Comparison of ENCODE assay signal across 1 cellular context in genomic region chr4:117429506-117429905, GRCh38.
TF ChIP-seq lines count a peak whose summit lies in the region.

No MANE protein-coding gene starts in this region.

TF ChIP-seq in H1, 55 proteins besides CTCF, POLR2A, EP300 and RAD21:
- TF ChIP-seq MAX (IDR thresholded peaks at IDR 0.05): no peak
- TF ChIP-seq ATF2 (IDR thresholded peaks at IDR 0.05; ENCODE audit: low read length): no peak
- TF ChIP-seq POLR2AphosphoS5 (IDR thresholded peaks at IDR 0.05; ENCODE audit: low read depth, low read length): no peak
- TF ChIP-seq TCF12 (IDR thresholded peaks at IDR 0.05; ENCODE audit: low read depth, low read length): no peak
- no peak for TF ChIP-seq HDAC2 (IDR thresholded peaks at IDR 0.05; ENCODE audit: borderline replicate concordance in 1 of 2, low read depth in 2 of 2, low read length in 2 of 2)
- TF ChIP-seq TAF1 (IDR thresholded peaks at IDR 0.05; ENCODE audit: low read depth, low read length): no peak
- TF ChIP-seq CHD7 (IDR thresholded peaks at IDR 0.05; ENCODE audit: insufficient replicate concordance, low read length): no peak
- TF ChIP-seq ZNF274 (IDR thresholded peaks at IDR 0.05; ENCODE audit: borderline replicate concordance, extremely low read depth, low read length): no peak
- TF ChIP-seq KDM1A (IDR thresholded peaks at IDR 0.05; ENCODE audit: borderline replicate concordance, low read length): no peak
- no peak for TF ChIP-seq GTF2F1 (IDR thresholded peaks at IDR 0.05; ENCODE audit: borderline replicate concordance, low read depth, low read length)
- no peak for TF ChIP-seq RFX5 (IDR thresholded peaks at IDR 0.05; ENCODE audit: borderline replicate concordance, low read depth, low read length)
- no peak for TF ChIP-seq JUN (IDR thresholded peaks at IDR 0.05; ENCODE audit: low read depth, low read length)
- TF ChIP-seq CHD2 (IDR thresholded peaks at IDR 0.05; ENCODE audit: low read length): no peak
- no peak for TF ChIP-seq BACH1 (IDR thresholded peaks at IDR 0.05; ENCODE audit: low read length)
- no peak for TF ChIP-seq BRCA1 (IDR thresholded peaks at IDR 0.05; ENCODE audit: low read depth, low read length)
- no peak for TF ChIP-seq FOSL1 (IDR thresholded peaks at IDR 0.05; ENCODE audit: insufficient read depth, low read depth, low read length)
- no peak for TF ChIP-seq SP2 (IDR thresholded peaks at IDR 0.05; ENCODE audit: low read length)
- TF ChIP-seq HDAC6 (IDR thresholded peaks at IDR 0.05; ENCODE audit: low read depth, low read length): no peak
- TF ChIP-seq NRF1 (IDR thresholded peaks at IDR 0.05; ENCODE audit: low read depth, low read length): no peak
- no peak for TF ChIP-seq SRF (IDR thresholded peaks at IDR 0.05; ENCODE audit: low read depth, low read length)
